22 cellular contexts compared by ENCODE assay signal in the genomic region with DNA sequence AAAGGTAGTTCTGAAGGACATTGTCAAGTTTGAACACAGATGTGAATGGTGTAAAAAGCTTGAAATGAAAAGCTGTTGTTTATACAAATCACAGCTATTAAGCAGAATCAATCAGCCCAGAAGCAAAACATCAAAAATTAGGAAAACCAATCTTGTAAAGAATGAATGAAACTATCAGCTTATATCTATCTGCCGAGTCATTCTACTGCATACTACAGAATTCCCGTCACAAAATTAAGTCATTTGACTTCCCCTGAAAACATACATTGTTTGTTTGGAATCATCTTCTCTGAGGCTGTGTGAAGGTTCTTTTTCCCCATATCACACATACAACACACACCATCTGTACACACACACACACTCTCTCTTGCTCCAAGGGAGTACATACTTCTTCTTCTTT.
"Had no signal": no experiment of that assay in that cellular context is flagged by ENCODE, and none has a peak within 500 bp of the region (broad histone marks: within the 10 kb centered on the region; RNA-seq: fewer than 3 reads in every experiment).

No MANE protein-coding gene starts in this region.

- H2AFZ ChIP-seq: parathyroid adenoma had no signal

- H3K9me3 ChIP-seq: transverse colon, vagina had no signal

- H3K4me1 Mint-ChIP-seq: brain; central memory CD8-positive, alpha-beta T cell had no signal

- H3K4me3 ChIP-seq: lung, transverse colon, vagina had no signal

- H3K27me3 ChIP-seq: transverse colon, vagina had no signal

- H3K79me2 ChIP-seq: parathyroid adenoma had no signal

- H3K9ac ChIP-seq: parathyroid adenoma had no signal

- H3K27me3 Mint-ChIP-seq: activated CD4-positive, alpha-beta T cell treated with anti-CD3 and anti-CD28 coated beads, Interleukin-2, amount 10 ng/mL, durations not matched to agents 7 days and 5 days; brain; central memory CD8-positive, alpha-beta T cell had no signal

- H3K27ac ChIP-seq: epithelial cell of prostate, parathyroid adenoma, transverse colon, vagina had no signal

- H3K27ac Mint-ChIP-seq: activated CD4-positive, alpha-beta T cell treated with anti-CD3 and anti-CD28 coated beads, Interleukin-2, amount 10 ng/mL, durations not matched to agents 7 days and 5 days; activated naive CD4-positive, alpha-beta T cell treated with anti-CD3 and anti-CD28 coated beads, Interleukin-2, amount 50 U/mL, for 72 hours had no signal

- H3K4me1 ChIP-seq: parathyroid adenoma, transverse colon, vagina had no signal

- ATAC-seq: activated naive CD4-positive, alpha-beta T cell treated with anti-CD3 and anti-CD28 coated beads, Interleukin-2, amount 50 U/mL, for 72 hours; SK-N-SH treated with all-trans-retinoic acid at 6 μM for 48 hours had no signal

- DNase-seq: activated CD4-positive, alpha-beta T cell treated with anti-CD3 and anti-CD28 coated beads, Interleukin-2, amount 10 ng/mL, durations not matched to agents 7 days and 5 days; activated CD4-positive, CD25-positive, alpha-beta regulatory T cell; activated gamma-delta T cell; activated T-cell treated with anti-CD3 and anti-CD28 coated beads, Interleukin-2, amount 50 U/mL, for 1 hour; amygdala; effector CD8-positive, alpha-beta T cell; head of caudate nucleus; islet precursor cell; midbrain; stimulated activated CD4-positive, alpha-beta T cell treated with anti-CD3 and anti-CD28 coated beads, Interleukin-12 subunit alpha, Interleukin-12 subunit beta, amount 100 ng/mL, for 4 hours; stimulated activated CD4-positive, alpha-beta T cell treated with anti-CD3 and anti-CD28 coated beads, Interleukin-2, amount 100 ng/mL, for 24 hours; transverse colon had no signal

- H3K4me3 Mint-ChIP-seq: activated CD4-positive, alpha-beta T cell treated with anti-CD3 and anti-CD28 coated beads, Interleukin-2, amount 10 ng/mL, durations not matched to agents 7 days and 5 days; brain; central memory CD8-positive, alpha-beta T cell had no signal

- FAIRE-seq: frontal cortex, TTC549 had no signal

- H3K9me3 Mint-ChIP-seq: activated CD4-positive, alpha-beta T cell treated with anti-CD3 and anti-CD28 coated beads, Interleukin-2, amount 10 ng/mL, durations not matched to agents 7 days and 5 days; activated naive CD4-positive, alpha-beta T cell treated with anti-CD3 and anti-CD28 coated beads, Interleukin-2, amount 50 U/mL, for 72 hours; central memory CD8-positive, alpha-beta T cell had no signal
